16 cellular contexts compared by ENCODE assay signal in genomic region chr7:50217961-50218360, GRCh38.
DNase-seq lines count a peak whose midpoint lies in the region; ATAC-seq and TF ChIP-seq lines count a peak whose summit lies in the region.
"Had no signal": no experiment of that assay in that cellular context is flagged by ENCODE, and none has a peak within 500 bp of the region (broad histone marks: within the 10 kb centered on the region; RNA-seq: fewer than 3 reads in every experiment).

No MANE protein-coding gene starts in this region.

- H3K4me3 ChIP-seq in Loucy (ENCODE audit: low read length, poor library complexity, severe bottlenecking) (no peak overlapping the region), SJCRH30 (no peak overlapping the region)
- H3K4me3 ChIP-seq: skin epidermis had no signal

- peaks cover 37% of the 10 kb centered on the region for H3K4me1 ChIP-seq in Loucy (ENCODE audit: insufficient read depth, low read length, poor library complexity, severe bottlenecking)
- no peaks in the 10 kb centered on the region for H3K4me1 ChIP-seq in SJCRH30
- H3K4me1 ChIP-seq: parathyroid adenoma had no signal

- H2AFZ ChIP-seq in Loucy (ENCODE audit: low read length): no peak overlapping the region
- H2AFZ ChIP-seq: parathyroid adenoma had no signal

- H3K27ac ChIP-seq in SJCRH30: no peak overlapping the region
- H3K27ac ChIP-seq: parathyroid adenoma, RWPE1, skin epidermis had no signal

- peaks cover 0 to 23% (median 17%) of the 10 kb centered on the region in 9 donors for H3K9me3 Mint-ChIP-seq in naive thymus-derived CD8-positive, alpha-beta T cell
- H3K9me3 Mint-ChIP-seq in osteocyte (ENCODE audit: unreplicated experiment): peaks cover 18% of the 10 kb centered on the region

- no peak overlapping the region for H3K9ac ChIP-seq in Loucy (ENCODE audit: low read depth, low read length, poor library complexity, severe bottlenecking)
- H3K9ac ChIP-seq: parathyroid adenoma had no signal

- TF ChIP-seq CTCF in Loucy (conservative IDR thresholded peaks at IDR 0.05; ENCODE audit: low read length) (no peak), osteocyte (IDR thresholded peaks at IDR 0.05) (no peak)

- peak overlapping the region; percentile 29 for H3K4me2 ChIP-seq in Loucy (ENCODE audit: low read depth, low read length, poor library complexity, severe bottlenecking)

- no peaks in the 10 kb centered on the region for H4K20me1 ChIP-seq in Loucy (ENCODE audit: insufficient read depth, low read length, poor library complexity, severe bottlenecking)

- H3K27ac Mint-ChIP-seq in T-helper 17 cell (peak overlapping the region; percentile 22), osteocyte (ENCODE audit: unreplicated experiment) (no peak overlapping the region)
- H3K27ac Mint-ChIP-seq in naive thymus-derived CD8-positive, alpha-beta T cell: peak overlapping the region in 7 of 10 donors; percentile 15 to 86 (median 67)
- H3K27ac Mint-ChIP-seq: activated T-cell treated with anti-CD3 and anti-CD28 coated beads, Interleukin-2, amount 50 U/mL, for 24 hours had no signal

- H3K36me3 ChIP-seq in Loucy (ENCODE audit: insufficient read depth, low read length) (no peaks in the 10 kb centered on the region), SJCRH30 (no peaks in the 10 kb centered on the region)

- H3K27me3 Mint-ChIP-seq in T-helper 17 cell: no peaks in the 10 kb centered on the region
- no peaks in the 10 kb centered on the region for H3K27me3 Mint-ChIP-seq in naive thymus-derived CD8-positive, alpha-beta T cell
- no peaks in the 10 kb centered on the region for H3K27me3 Mint-ChIP-seq in osteocyte (ENCODE audit: unreplicated experiment)
- H3K27me3 Mint-ChIP-seq: activated naive CD8-positive, alpha-beta T cell; activated T-cell treated with anti-CD3 and anti-CD28 coated beads, Interleukin-2, amount 50 U/mL, for 24 hours had no signal

- H3K4me1 Mint-ChIP-seq in T-helper 17 cell: peaks cover 38% of the 10 kb centered on the region
- peaks cover 40 to 73% (median 68%) of the 10 kb centered on the region in 4 donors for H3K4me1 Mint-ChIP-seq in naive thymus-derived CD8-positive, alpha-beta T cell
- H3K4me1 Mint-ChIP-seq in osteocyte (ENCODE audit: unreplicated experiment): no peaks in the 10 kb centered on the region

- peak; percentile 75 for DNase-seq in DMS79 (lab: John Stamatoyannopoulos, UW)
- no peak for DNase-seq in T-helper 17 cell
- DNase-seq in naive thymus-derived CD8-positive, alpha-beta T cell: no peak
- DNase-seq in osteocyte (ENCODE audit: extremely low spot score, unreplicated experiment): no peak
- DNase-seq in SJCRH30: no peak
- DNase-seq: activated CD4-positive, alpha-beta T cell treated with anti-CD3 and anti-CD28 coated beads for 4 hours; activated T-cell treated with anti-CD3 and anti-CD28 coated beads, Interleukin-2, amount 50 U/mL, for 24 hours; dermis blood vessel endothelial cell; left ventricle myocardium superior; NCI-H526 had no signal

- peaks cover 4% of the 10 kb centered on the region; the same call in 1 of the 2 replicates for H3K9me3 ChIP-seq in Loucy (ENCODE audit: insufficient read depth, low read depth, low read length)
- no peaks in the 10 kb centered on the region for H3K9me3 ChIP-seq in T-helper 17 cell (ENCODE audit: control insufficient read depth, low read length, poor library complexity, severe bottlenecking)
- peaks cover 2% of the 10 kb centered on the region; the same call in 1 of the 2 replicates for H3K9me3 ChIP-seq in SJCRH30 (replicated peaks)

- H3K9me2 ChIP-seq in Loucy (replicated peaks; ENCODE audit: low read depth, low read length): no peaks in the 10 kb centered on the region

- no peaks in the 10 kb centered on the region for H3F3A ChIP-seq in Loucy (ENCODE audit: low read depth)

- POLR2A ChIA-PET in naive thymus-derived CD8-positive, alpha-beta T cell (lab: Charles Lee): interaction anchor here (0.8 to 1.9 kb wide), 4 partner anchors 7 to 87 kb away, joined by 3 to 6 read pairs (median 3); partner anchors contain the start of gene IKZF1

- H3K36me3 Mint-ChIP-seq in T-helper 17 cell (ENCODE audit: low read depth): no peaks in the 10 kb centered on the region
- H3K36me3 Mint-ChIP-seq in naive thymus-derived CD8-positive, alpha-beta T cell: peaks cover 0 to 18% (median 17%) of the 10 kb centered on the region in 3 donors
- no peaks in the 10 kb centered on the region for H3K36me3 Mint-ChIP-seq in osteocyte (ENCODE audit: unreplicated experiment)

- H3K4me3 Mint-ChIP-seq in T-helper 17 cell (no peak overlapping the region), osteocyte (ENCODE audit: unreplicated experiment) (no peak overlapping the region)
- H3K4me3 Mint-ChIP-seq in naive thymus-derived CD8-positive, alpha-beta T cell: peak overlapping the region in 4 of 10 donors; percentile 2 to 28 (median 8)
- H3K4me3 Mint-ChIP-seq: activated naive CD8-positive, alpha-beta T cell; activated T-cell treated with anti-CD3 and anti-CD28 coated beads, Interleukin-2, amount 50 U/mL, for 24 hours had no signal

- no peaks in the 10 kb centered on the region for H3K79me2 ChIP-seq in Loucy (ENCODE audit: insufficient read depth, low read length)
- H3K79me2 ChIP-seq: parathyroid adenoma had no signal

- ATAC-seq in T-helper 17 cell (no peak), HG03025 (IDR thresholded peaks at IDR 0.05; ENCODE audit: low FRiP score, unreplicated experiment) (no peak)
- ATAC-seq in naive thymus-derived CD8-positive, alpha-beta T cell: no peak
- ATAC-seq: left ventricle myocardium superior had no signal

- H3K27me3 ChIP-seq in Loucy (ENCODE audit: insufficient read depth, low read length, poor library complexity, severe bottlenecking) (no peaks in the 10 kb centered on the region), SJCRH30 (peaks cover 11% of the 10 kb centered on the region; the same call in 1 of the 2 replicates)
